16 cellular contexts compared by ENCODE assay signal in the genomic region with DNA sequence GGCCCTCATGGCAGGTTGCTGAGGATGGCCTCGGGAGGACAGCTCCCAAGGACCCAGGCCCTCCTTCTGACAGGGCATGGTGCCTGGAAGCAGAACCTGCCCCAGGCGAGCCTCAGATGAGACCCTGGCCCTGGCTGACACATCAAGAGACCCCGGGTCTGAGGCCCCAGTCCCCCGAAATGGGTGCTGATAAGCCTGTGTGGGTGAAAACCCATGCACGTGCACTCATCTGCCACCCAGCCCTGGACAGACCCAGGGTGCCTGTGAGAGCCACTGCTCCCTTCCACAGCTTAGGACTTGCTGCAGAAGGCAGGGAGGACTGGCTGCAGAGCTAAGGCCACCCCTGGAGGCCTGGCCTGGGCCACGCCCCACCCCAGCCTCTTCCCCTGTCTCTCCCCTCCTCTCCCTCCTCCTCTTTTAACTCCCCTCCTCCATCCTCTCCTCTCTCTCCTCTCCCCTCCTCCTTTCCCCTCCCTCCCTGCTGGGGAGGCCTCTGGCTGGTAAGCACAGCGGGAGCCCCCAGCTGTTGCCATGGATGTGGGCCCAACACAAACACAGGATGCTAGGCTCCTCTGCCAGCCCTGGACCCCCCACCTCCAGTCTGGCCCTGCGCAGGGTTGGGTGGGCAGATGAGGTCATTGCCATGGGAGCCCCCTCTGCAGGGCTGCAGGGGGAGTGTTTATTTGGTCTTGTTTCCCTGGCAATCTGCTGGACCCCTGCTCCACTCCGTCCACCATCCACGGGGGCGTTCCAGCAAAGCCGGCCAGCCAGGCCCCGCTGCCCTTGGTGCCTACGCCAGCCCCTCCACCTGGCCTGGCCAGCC. TPM values are rescaled to one million over a fixed set of nuclear protein-coding genes. Genes with fewer than 3 reads are reported as not detected.
A peak's percentile ranks its signal among the peaks of the same experiment; 100 is the strongest.
DNase-seq lines count a peak whose midpoint lies in the region; ATAC-seq and TF ChIP-seq lines count a peak whose summit lies in the region.
"Had no signal": no experiment of that assay in that cellular context is flagged by ENCODE, and none has a peak within 500 bp of the region (broad histone marks: within the 10 kb centered on the region; RNA-seq: fewer than 3 reads in every experiment).

No MANE protein-coding gene starts in this region.

- H3K36me3 Mint-ChIP-seq in GM23338 (ENCODE audit: low read depth), result no peaks in the 10 kb centered on the region; the same call in 2 of the 3 replicates

- BruUV-seq in Panc1 (replicated peaks; lab: Mats Ljungman, UMichigan), result no TSS peak

- 81 to 85% methylated on average over 10 to 11 of the region's 14 CpGs for WGBS in mesodermal cell (ENCODE audit: insufficient coverage in 2 of 2), 2 experiments

- intact Hi-C loops in Panc1 (cut with micrococcal nuclease; ENCODE audit: unreplicated experiment), result no loop called here

- peaks cover 32% of the 10 kb centered on the region for H3K4me1 Mint-ChIP-seq in GM23338

- H3K27me3 ChIP-seq in GM23338 (ENCODE audit: insufficient read depth) (no peaks in the 10 kb centered on the region), Panc1 (ENCODE audit: control insufficient read depth, insufficient read depth, low read length) (no peaks in the 10 kb centered on the region)

- peak; percentile 34 for DNase-seq in GM23338 (ENCODE audit: low spot score)
- DNase-seq in NCI-H1092 (lab: John Stamatoyannopoulos, UW), result peak; percentile 15
- no peak for DNase-seq in Panc1 (ENCODE audit: low read depth, low spot score)
- DNase-seq in glomerular visceral epithelial cell (ENCODE audit: extremely low spot score), result no peak
- DNase-seq in iPS-NIHi11 (ENCODE audit: low spot score), result no peak
- DNase-seq: activated CD4-positive, alpha-beta T cell treated with anti-CD3 and anti-CD28 coated beads, Interleukin-2, amount 50 U/mL, for 1 hour; activated T-cell treated with anti-CD3 and anti-CD28 coated beads, Interleukin-2, amount 50 U/mL, for 72 hours; C1 segment of cervical spinal cord; DND-41; HCEC 1CT; NK-92 treated with Interleukin-12 subunit alpha and Interleukin-12 subunit beta, amount 100 ng/mL, for 24 hours; SIG-M5 had no signal

- no peaks in the 10 kb centered on the region for H4K20me1 ChIP-seq in GM23338 (replicated peaks; ENCODE audit: insufficient read depth)

- H3K9me3 ChIP-seq in Panc1 (ENCODE audit: control insufficient read depth, insufficient read depth, low read depth, low read length) (no peaks in the 10 kb centered on the region), mesodermal cell (ENCODE audit: control insufficient read depth, low read length) (no peaks in the 10 kb centered on the region)

- H3K4me3 Mint-ChIP-seq in GM23338, result no peak overlapping the region
- H3K4me3 Mint-ChIP-seq: activated T-cell treated with anti-CD3 and anti-CD28 coated beads, Interleukin-2, amount 50 U/mL, for 72 hours; stimulated activated naive CD8-positive, alpha-beta T cell treated with anti-CD3 and anti-CD28 coated beads, Interleukin-15, Interleukin-2, amounts not matched to agents 100 ng/mL and 50 ng/mL, for 24 hours had no signal

- in situ Hi-C loops in Panc1 (cut with HindIII; ENCODE audit: low pct_unique_long_range_greater_than_20kb, low sequenced_read_pairs), result no loop called here

- no peak overlapping the region for H3K27ac ChIP-seq in GM23338 (ENCODE audit: low read depth)
- no peak overlapping the region for H3K27ac ChIP-seq in Panc1 (ENCODE audit: low read length)
- H3K27ac ChIP-seq in mesodermal cell (ENCODE audit: low read depth, low read length, severe bottlenecking), result peak overlapping the region; percentile 59

- H2AFZ ChIP-seq in GM23338, result no peak overlapping the region

- H3K4me2 ChIP-seq in GM23338, result no peak overlapping the region

- TF ChIP-seq CTCF in GM23338 (conservative IDR thresholded peaks at IDR 0.05; ENCODE audit: low read depth in 2 of 2), result no peak
- TF ChIP-seq CTCF in Panc1 (IDR thresholded peaks at IDR 0.05), result no peak

- ATAC-seq in GM23338, result peak; percentile 19
- peak; percentile 64 for ATAC-seq in Panc1
- no peak for ATAC-seq in GM18868 (IDR thresholded peaks at IDR 0.05; ENCODE audit: unreplicated experiment)
- ATAC-seq: activated T-cell treated with anti-CD3 and anti-CD28 coated beads, Interleukin-2, amount 50 U/mL, for 72 hours had no signal

- POLR2A ChIA-PET in Panc1 (lab: Charles Lee), result interaction anchor here (1.1 kb wide), 1 partner anchor 38 kb away, joined by 4 read pairs; no protein-coding TSS in a partner anchor

- H3K9me3 Mint-ChIP-seq in GM23338, result no peaks in the 10 kb centered on the region
- H3K9me3 Mint-ChIP-seq: activated T-cell treated with anti-CD3 and anti-CD28 coated beads, Interleukin-2, amount 50 U/mL, for 72 hours; stimulated activated naive CD8-positive, alpha-beta T cell treated with anti-CD3 and anti-CD28 coated beads, Interleukin-15, Interleukin-2, amounts not matched to agents 100 ng/mL and 50 ng/mL, for 24 hours had no signal

- H3K4me3 ChIP-seq in GM23338, result no peak overlapping the region
- H3K4me3 ChIP-seq in Panc1 (ENCODE audit: low read depth in 2 of 2, low read length in 2 of 2), result no peak overlapping the region
- H3K4me3 ChIP-seq in mesodermal cell (ENCODE audit: extremely low read depth, insufficient read depth, low read length, poor library complexity, severe bottlenecking), result no peak overlapping the region
- H3K4me3 ChIP-seq: skin epidermis had no signal

- H3F3A ChIP-seq in GM23338 (replicated peaks; ENCODE audit: low read depth), result no peaks in the 10 kb centered on the region

- H3K27me3 Mint-ChIP-seq in GM23338 (ENCODE audit: insufficient read depth, low read depth, poor library complexity), result peaks cover 11% of the 10 kb centered on the region
- H3K27me3 Mint-ChIP-seq: stimulated activated naive CD8-positive, alpha-beta T cell treated with anti-CD3 and anti-CD28 coated beads, Interleukin-15, Interleukin-2, amounts not matched to agents 100 ng/mL and 50 ng/mL, for 24 hours had no signal

- H3K4me1 ChIP-seq in GM23338 (ENCODE audit: insufficient read depth) (peaks cover 18% of the 10 kb centered on the region), Panc1 (ENCODE audit: control insufficient read depth, insufficient read depth, low read length) (peaks cover 27% of the 10 kb centered on the region), mesodermal cell (ENCODE audit: control insufficient read depth, insufficient read depth, low read length, poor library complexity, severe bottlenecking) (peaks cover 48% of the 10 kb centered on the region)

- H3K27ac Mint-ChIP-seq in GM23338, result no peak overlapping the region
- H3K27ac Mint-ChIP-seq: activated T-cell treated with anti-CD3 and anti-CD28 coated beads, Interleukin-2, amount 50 U/mL, for 72 hours; stimulated activated naive CD8-positive, alpha-beta T cell treated with anti-CD3 and anti-CD28 coated beads, Interleukin-15, Interleukin-2, amounts not matched to agents 100 ng/mL and 50 ng/mL, for 24 hours had no signal

- H3K9me2 ChIP-seq in GM23338 (ENCODE audit: insufficient read depth), result no peaks in the 10 kb centered on the region

- no peaks in the 10 kb centered on the region for H3K36me3 ChIP-seq in GM23338 (ENCODE audit: insufficient read depth)
- no peaks in the 10 kb centered on the region for H3K36me3 ChIP-seq in Panc1 (ENCODE audit: control insufficient read depth, insufficient read depth, low read length)
- no peaks in the 10 kb centered on the region for H3K36me3 ChIP-seq in mesodermal cell (ENCODE audit: control insufficient read depth, insufficient read depth, low read length)

- no peaks in the 10 kb centered on the region for H3K79me2 ChIP-seq in GM23338 (replicated peaks; ENCODE audit: insufficient read depth)

- CTCF ChIA-PET in Panc1 (lab: Charles Lee), result interaction anchor here (0.7 kb wide), 1 partner anchor 126 kb away, joined by 7 read pairs; no protein-coding TSS in a partner anchor

TF ChIP-seq in GM23338, 12 proteins besides CTCF, POLR2A, EP300 and RAD21 (continues in another document):
- no peak for TF ChIP-seq POLR2AphosphoS5 (IDR thresholded peaks at IDR 0.05; ENCODE audit: low read depth)
- TF ChIP-seq ZNF331 (CRISPR knock-in tag; IDR thresholded peaks at IDR 0.05; ENCODE audit: low read depth), result no peak
- no peak for TF ChIP-seq ZNF114 (CRISPR knock-in tag; IDR thresholded peaks at IDR 0.05)
- TF ChIP-seq REST (IDR thresholded peaks at IDR 0.05; ENCODE audit: unreplicated experiment), result no peak
- TF ChIP-seq NANOG (IDR thresholded peaks at IDR 0.05; ENCODE audit: borderline replicate concordance), result no peak

RNA-seq across cellular contexts. Expression of gene WNT9A, which starts 33.6 kb away (rescaled TPM):
- 1.8 and 2.0 TPM in 2 replicates for total RNA-seq in GM23338 (2014; rRNA removed; shearing (Covaris generic))
- polyA plus RNA-seq in GM23338 (2016; fragmentation: Nextera tagmentation; extraction: Ambion mirVana), result 0.06 and 0.07 TPM in 2 replicates
- 26.5 TPM for total RNA-seq in Panc1 (2021; ENCODE audit: unreplicated experiment)
- 46.9 TPM for polyA plus RNA-seq in Panc1 (2012; ENCODE audit: insufficient read length)
- 1.3 TPM for polyA plus RNA-seq in mesodermal cell (2013, experiment 1 of 2)
- polyA plus RNA-seq in mesodermal cell (2013, experiment 2 of 2), result 0.81 TPM

Comparison
In these comparisons a context has a peak if more than half of its experiments do, and no peak if none do; other contexts are left out.
1. DNase-seq: peak in GM23338 (single experiment) and NCI-H1092 (single experiment); none in Panc1 (single experiment), glomerular visceral epithelial cell (single experiment) and iPS-NIHi11 (single experiment).